8 cellular contexts compared by ENCODE assay signal in the genomic region with DNA sequence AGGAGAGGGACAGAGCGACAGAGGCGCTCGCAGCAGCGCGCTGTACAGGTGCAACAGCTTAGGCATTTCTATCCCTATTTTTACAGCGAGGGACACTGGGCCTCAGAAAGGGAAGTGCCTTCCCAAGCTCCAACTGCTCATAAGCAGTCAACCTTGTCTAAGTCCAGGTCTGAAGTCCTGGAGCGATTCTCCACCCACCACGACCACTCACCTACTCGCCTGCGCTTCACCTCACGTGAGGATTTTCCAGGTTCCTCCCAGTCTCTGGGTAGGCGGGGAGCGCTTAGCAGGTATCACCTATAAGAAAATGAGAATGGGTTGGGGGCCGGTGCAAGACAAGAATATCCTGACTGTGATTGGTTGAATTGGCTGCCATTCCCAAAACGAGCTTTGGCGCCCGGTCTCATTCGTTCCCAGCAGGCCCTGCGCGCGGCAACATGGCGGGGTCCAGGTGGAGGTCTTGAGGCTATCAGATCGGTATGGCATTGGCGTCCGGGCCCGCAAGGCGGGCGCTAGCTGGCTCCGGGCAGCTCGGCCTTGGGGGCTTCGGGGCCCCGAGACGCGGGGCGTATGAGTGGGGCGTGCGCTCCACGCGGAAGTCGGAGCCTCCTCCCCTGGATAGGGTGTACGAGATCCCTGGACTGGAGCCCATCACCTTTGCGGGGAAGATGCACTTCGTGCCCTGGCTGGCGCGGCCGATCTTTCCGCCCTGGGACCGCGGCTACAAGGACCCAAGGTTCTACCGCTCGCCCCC. TPM values are rescaled to one million over a fixed set of nuclear protein-coding genes. Genes with fewer than 3 reads are reported as not detected.
DNase-seq lines count a peak whose midpoint lies in the region; TF ChIP-seq lines count a peak whose summit lies in the region.

A gene with protein sequence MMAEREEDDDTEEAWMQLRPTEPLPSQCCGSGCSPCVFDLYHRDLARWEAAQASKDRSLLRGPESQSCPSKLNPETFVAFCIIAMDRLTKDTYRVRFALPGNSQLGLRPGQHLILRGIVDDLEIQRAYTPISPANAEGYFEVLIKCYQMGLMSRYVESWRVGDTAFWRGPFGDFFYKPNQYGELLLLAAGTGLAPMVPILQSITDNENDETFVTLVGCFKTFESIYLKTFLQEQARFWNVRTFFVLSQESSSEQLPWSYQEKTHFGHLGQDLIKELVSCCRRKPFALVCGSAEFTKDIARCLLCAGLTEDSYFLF (minus strand): TSS at position 266 of the 754 bp plus-strand sequence. CDS start 4,414 bp downstream, outside the sequence.
A gene (plus strand): TSS at position 403 of the 754 bp plus-strand sequence. CDS start 77 bp downstream, at position 480.

- H3K27me3 Mint-ChIP-seq in HFFc6 (ENCODE audit: insufficient read depth) = no peaks in the 10 kb centered on the region

- peak within 1 kb of the TSS; percentile 96 for H3K4me3 Mint-ChIP-seq in HFFc6

- H3K9me3 ChIP-seq in neutrophil = no peaks in the 10 kb centered on the region

- H3K4me1 Mint-ChIP-seq in HFFc6 (ENCODE audit: low read depth) = peaks cover 37% of the 10 kb centered on the region

- peaks cover 16% of the 10 kb centered on the region in 2 experiments for H3K4me1 ChIP-seq in neutrophil (ENCODE audit: control insufficient read depth in 1 of 2, insufficient read depth in 1 of 2, low read depth in 1 of 2, low read length in 1 of 2)

- H3K27ac ChIP-seq in neutrophil (peak within 1 kb of the TSS; percentile 31), substantia nigra (ENCODE audit: low read depth, low read length, poor library complexity, severe bottlenecking) (peak within 1 kb of the TSS; percentile 77)

- peak; percentile 92 for DNase-seq in GM04504 (ENCODE audit: low read depth)
- peak; percentile 97 for DNase-seq in HFFc6
- peak; percentile 96 for DNase-seq in NAMALWA (ENCODE audit: low spot score)
- DNase-seq in SK-MEL-5 (ENCODE audit: low read depth, low spot score) = peak; percentile 95
- DNase-seq in activated naive CD4-positive, alpha-beta T cell treated with Interleukin-2 at 50 U/mL for 16 hours = peak; percentile 91
- peak; percentile 99 for DNase-seq in germinal center (ENCODE audit: low spot score)
- peak; percentile 38 to 95 (median 86) for DNase-seq in substantia nigra (lab: John Stamatoyannopoulos, UW)

- TF ChIP-seq CTCF in HFFc6 (IDR thresholded peaks at IDR 0.05) (no peak), neutrophil (IDR thresholded peaks at IDR 0.05) (peak; percentile 24)

- H3K27ac Mint-ChIP-seq in HFFc6 = peak within 1 kb of the TSS; percentile 84

- H3K27me3 ChIP-seq in neutrophil = no peaks in the 10 kb centered on the region

- H3K9me3 Mint-ChIP-seq in HFFc6 = no peaks in the 10 kb centered on the region

- in situ Hi-C loops in SK-MEL-5 (cut with HindIII; ENCODE audit: low pct_unique_long_range_greater_than_20kb, low sequenced_read_pairs) = no loop called here

- H3K36me3 ChIP-seq in neutrophil = peaks cover 9% of the 10 kb centered on the region

- peaks cover 2% of the 10 kb centered on the region for H3K36me3 Mint-ChIP-seq in HFFc6 (ENCODE audit: low read depth)

- peak within 1 kb of the TSS; percentile 82 to 93 for H3K4me3 ChIP-seq in neutrophil (ENCODE audit: low read depth in 1 of 2, low read length in 1 of 2)

RNA-seq across cellular contexts. Expression of the first gene that starts in this region (rescaled TPM):
- 1 to 10 TPM; 4.5 to 6.1 (median 5.2) TPM for total RNA-seq in HFFc6 (2021; fragmentation: NEBNext Ultra II Directional; extraction: Animal tissue kit (Norgen Biotek cat#: 25700))
- 4.5 and 5.0 TPM in 2 replicates for total RNA-seq in SK-MEL-5 (2014; rRNA removed; shearing (Covaris generic))
- polyA plus RNA-seq in SK-MEL-5 (2015; cell fraction: cytosol; rRNA removed) = 5.3 and 6.8 TPM in 2 replicates
- 11.1 and 14.6 TPM in 2 replicates for polyA plus RNA-seq in SK-MEL-5 (2015; cell fraction: nucleus; rRNA removed)

RNA-seq across cellular contexts. Expression of the second gene that starts in this region (rescaled TPM):
- total RNA-seq in HFFc6 (2021; fragmentation: NEBNext Ultra II Directional; extraction: Animal tissue kit (Norgen Biotek cat#: 25700)) = 100 to 1,000 TPM; 119 to 135 (median 126) TPM
- total RNA-seq in SK-MEL-5 (2014; rRNA removed; shearing (Covaris generic)) = 103 and 118 TPM in 2 replicates
- polyA plus RNA-seq in SK-MEL-5 (2015; cell fraction: cytosol; rRNA removed) = 147 and 169 TPM in 2 replicates
- 36.5 and 39.9 TPM in 2 replicates for polyA plus RNA-seq in SK-MEL-5 (2015; cell fraction: nucleus; rRNA removed)

Comparison
In these comparisons a context has a peak if more than half of its experiments do, and no peak if none do; other contexts are left out.
1. Peak in every context shown above with its lines: DNase-seq, H3K4me3 ChIP-seq and H3K27ac ChIP-seq.